In genomic region chr7:76317782-76318487, GRCh38 we compare ENCODE assay signal across 8 cellular contexts. TPM values are rescaled to one million over a fixed set of nuclear protein-coding genes. Genes with fewer than 3 reads are reported as not detected.
DNase-seq lines count a peak whose midpoint lies in the region; ATAC-seq and TF ChIP-seq lines count a peak whose summit lies in the region.

No MANE protein-coding gene starts in this region.

- peak overlapping the region; percentile 58 for H3K4me3 ChIP-seq in lung

- H3K4me1 Mint-ChIP-seq in CD4-positive, alpha-beta T cell (ENCODE audit: low read depth): peaks cover 29% of the 10 kb centered on the region
- H3K4me1 Mint-ChIP-seq in activated CD4-positive, alpha-beta memory T cell treated with anti-CD3 and anti-CD28 coated beads, Interleukin-2, amount 10 ng/mL, durations not matched to agents 7 days and 5 days: peaks cover 34% of the 10 kb centered on the region

- no peaks in the 10 kb centered on the region for H3K9me3 ChIP-seq in CD4-positive, alpha-beta T cell (ENCODE audit: control insufficient read depth, low read length)
- no peaks in the 10 kb centered on the region for H3K9me3 ChIP-seq in lung (ENCODE audit: control insufficient read depth in 2 of 2, insufficient read depth in 1 of 2, low read length in 1 of 2)

- H3K4me3 Mint-ChIP-seq in CD4-positive, alpha-beta T cell: peak overlapping the region; percentile 96
- H3K4me3 Mint-ChIP-seq in activated CD4-positive, alpha-beta memory T cell treated with anti-CD3 and anti-CD28 coated beads, Interleukin-2, amount 10 ng/mL, durations not matched to agents 7 days and 5 days: peak overlapping the region; percentile 77

- no peaks in the 10 kb centered on the region for H3K27me3 ChIP-seq in CD4-positive, alpha-beta T cell (ENCODE audit: control insufficient read depth, insufficient read depth, low read length)
- no peaks in the 10 kb centered on the region for H3K27me3 ChIP-seq in lung (ENCODE audit: control insufficient read depth, insufficient read depth)

- peaks cover 5 to 11% of the 10 kb centered on the region in 2 donors for H3K4me1 ChIP-seq in lung (ENCODE audit: control insufficient read depth in 2 of 2, insufficient read depth in 2 of 2, low read length in 2 of 2)

- DNase-seq in CD4-positive, alpha-beta T cell: peak; percentile 87 to 95 (median 94)
- DNase-seq in NCI-H82 treated with DMSO at 0.1 percent for 48 hours (lab: John Stamatoyannopoulos, UW; ENCODE audit: unreplicated experiment) (peak; percentile 83), ecto neural progenitor cell (ENCODE audit: low spot score) (peak; percentile 98), lung (ENCODE audit: low spot score) (peak; percentile 97)
- peak; percentile 98 for DNase-seq in activated CD4-positive, alpha-beta memory T cell treated with anti-CD3 and anti-CD28 coated beads, Interleukin-2, amount 10 ng/mL, durations not matched to agents 7 days and 5 days
- DNase-seq in stimulated activated CD4-positive, alpha-beta T cell treated with anti-CD3 and anti-CD28 coated beads, TNF-alpha, amount 100 ng/mL, for 4 hours (ENCODE audit: low read depth in 3 of 3): peak; percentile 85 to 91 (median 88)

- no peak for TF ChIP-seq CTCF in CD4-positive, alpha-beta T cell (IDR thresholded peaks at IDR 0.05)
- no peak for TF ChIP-seq CTCF in lung (IDR thresholded peaks at IDR 0.05; ENCODE audit: control extremely low read depth, extremely low read depth)

- H3K27me3 Mint-ChIP-seq in CD4-positive, alpha-beta T cell: no peaks in the 10 kb centered on the region
- no peaks in the 10 kb centered on the region for H3K27me3 Mint-ChIP-seq in activated CD4-positive, alpha-beta memory T cell treated with anti-CD3 and anti-CD28 coated beads, Interleukin-2, amount 10 ng/mL, durations not matched to agents 7 days and 5 days

- ATAC-seq in CD4-positive, alpha-beta T cell (ENCODE audit: poor library complexity): peak; percentile 90
- peak; percentile 91 for ATAC-seq in GM19452 (IDR thresholded peaks at IDR 0.05; ENCODE audit: unreplicated experiment)
- peak; percentile 44 for ATAC-seq in HG03575 (IDR thresholded peaks at IDR 0.05; ENCODE audit: extremely low read depth, insufficient number of reproducible peaks, low FRiP score, unreplicated experiment)
- peak; percentile 92 for ATAC-seq in lung (ENCODE audit: insufficient read depth, low FRiP score)

- H3K27ac ChIP-seq in CD4-positive, alpha-beta T cell (ENCODE audit: low read depth, low read length): peak overlapping the region; percentile 79
- peak overlapping the region; percentile 90 to 91 for H3K27ac ChIP-seq in lung (ENCODE audit: low read depth in 1 of 2, low read length in 1 of 2)

- H3K9me3 Mint-ChIP-seq in CD4-positive, alpha-beta T cell: no peaks in the 10 kb centered on the region
- H3K9me3 Mint-ChIP-seq in activated CD4-positive, alpha-beta memory T cell treated with anti-CD3 and anti-CD28 coated beads, Interleukin-2, amount 10 ng/mL, durations not matched to agents 7 days and 5 days: no peaks in the 10 kb centered on the region

- 0 to 1% methylated on average over 48 to 50 of the region's 50 CpGs for WGBS in lung, 2 donors

- intact Hi-C loops in CD4-positive, alpha-beta T cell (cut with DNase I, micrococcal nuclease): loop anchor here (1.0 to 10.0 kb wide), 4 partner anchors 27 to 443 kb away; partner anchors contain the start of gene RHBDD2 (in 1 of the 2)

- no peaks in the 10 kb centered on the region for H3K36me3 ChIP-seq in lung (ENCODE audit: control insufficient read depth in 2 of 2, insufficient read depth in 2 of 2, low read length in 2 of 2)

- H3K27ac Mint-ChIP-seq in CD4-positive, alpha-beta T cell: peak overlapping the region; percentile 83
- peak overlapping the region; percentile 89 for H3K27ac Mint-ChIP-seq in activated CD4-positive, alpha-beta memory T cell treated with anti-CD3 and anti-CD28 coated beads, Interleukin-2, amount 10 ng/mL, durations not matched to agents 7 days and 5 days

- CTCF ChIA-PET in CD4-positive, alpha-beta T cell (lab: Charles Lee): interaction anchor here (1.0 to 2.3 kb wide), 4 partner anchors 27 to 139 kb away, joined by 3 to 14 read pairs (median 4); partner anchors contain the start of gene YWHAG
- CTCF ChIA-PET in activated CD4-positive, alpha-beta memory T cell treated with anti-CD3 and anti-CD28 coated beads, Interleukin-2, amount 10 ng/mL, durations not matched to agents 7 days and 5 days (lab: Charles Lee): interaction anchor here (0.7 to 9.2 kb wide), 13 partner anchors 9 to 270 kb away, joined by 3 to 125 read pairs (median 6); partner anchors contain the start of genes MDH2, STYXL1 and YWHAG

- peaks cover 8% of the 10 kb centered on the region for H3K36me3 Mint-ChIP-seq in CD4-positive, alpha-beta T cell (ENCODE audit: low read depth)
- peaks cover 5% of the 10 kb centered on the region for H3K36me3 Mint-ChIP-seq in activated CD4-positive, alpha-beta memory T cell treated with anti-CD3 and anti-CD28 coated beads, Interleukin-2, amount 10 ng/mL, durations not matched to agents 7 days and 5 days (ENCODE audit: low read depth)

- POLR2A ChIA-PET in CD4-positive, alpha-beta T cell (lab: Charles Lee): interaction anchor here (0.6 to 3.7 kb wide), 20 partner anchors 9 to 1661 kb away, joined by 3 to 64 read pairs (median 5); partner anchors contain the start of genes GTF2I, HSPB1 and YWHAG
- POLR2A ChIA-PET in activated CD4-positive, alpha-beta memory T cell treated with anti-CD3 and anti-CD28 coated beads, Interleukin-2, amount 10 ng/mL, durations not matched to agents 7 days and 5 days (lab: Charles Lee): interaction anchor here (0.7 to 4.9 kb wide), 26 partner anchors 9 to 402 kb away, joined by 3 to 136 read pairs (median 6); partner anchors contain the start of genes HSPB1, MDH2, STYXL1 and YWHAG

RNA-seq across cellular contexts. Expression of gene HSPB1, which starts 15.5 kb away (rescaled TPM):
- total RNA-seq in CD4-positive, alpha-beta T cell: 10 to 100 TPM; 38.0 to 38.6 TPM
- total RNA-seq in activated CD4-positive, alpha-beta memory T cell treated with anti-CD3 and anti-CD28 coated beads, Interleukin-2, amount 10 ng/mL, durations not matched to agents 7 days and 5 days: 10 to 100 TPM; 33.7 to 38.4 TPM
- total RNA-seq in lung: 100 to 1,000 TPM in 1 of 2 donors, 10 to 100 TPM in 1; 89.6 to 529 TPM
- 100 to 1,000 TPM; 336 to 376 TPM for polyA plus RNA-seq in lung

RNA-seq across cellular contexts. Expression of gene YWHAG, which starts 40.9 kb away (rescaled TPM):
- 10 to 100 TPM; 23.4 to 24.3 TPM for total RNA-seq in CD4-positive, alpha-beta T cell
- total RNA-seq in activated CD4-positive, alpha-beta memory T cell treated with anti-CD3 and anti-CD28 coated beads, Interleukin-2, amount 10 ng/mL, durations not matched to agents 7 days and 5 days: 10 to 100 TPM; 83.1 to 84.8 TPM
- total RNA-seq in lung: 100 to 1,000 TPM in 1 of 2 donors, 10 to 100 TPM in 1; 74.4 to 123 TPM
- 10 to 100 TPM; 34.3 to 91.4 TPM for polyA plus RNA-seq in lung

Comparison
In these comparisons a context has a peak if more than half of its experiments do, and no peak if none do; other contexts are left out.
1. Peak in every context shown above with its lines: DNase-seq, ATAC-seq, H3K4me3 ChIP-seq and H3K27ac ChIP-seq.